ENCODE assay signal across 25 cellular contexts in genomic region chr4:76630748-76631147, GRCh38.
"Had no signal": no experiment of that assay in that cellular context is flagged by ENCODE, and none has a peak within 500 bp of the region (broad histone marks: within the 10 kb centered on the region; RNA-seq: fewer than 3 reads in every experiment).

No MANE protein-coding gene starts in this region.

- H3K4me1 Mint-ChIP-seq: activated B cell treated with CpG ODN at 0.5 μM for 24 hours; activated CD4-positive, alpha-beta T cell treated with anti-CD3 and anti-CD28 coated beads for 36 hours; activated T-helper 17 cell treated with anti-CD3 and anti-CD28 coated beads, Interleukin-2, amount 50 U/mL, for 72 hours; immature natural killer cell; natural killer cell had no signal

- ATAC-seq: activated CD4-positive, alpha-beta T cell treated with anti-CD3 and anti-CD28 coated beads for 36 hours; activated T-helper 17 cell treated with anti-CD3 and anti-CD28 coated beads, Interleukin-2, amount 50 U/mL, for 72 hours; left lung; natural killer cell had no signal

- H3K4me3 Mint-ChIP-seq: activated B cell treated with CpG ODN at 0.5 μM for 24 hours; activated CD4-positive, alpha-beta T cell treated with anti-CD3 and anti-CD28 coated beads for 36 hours; activated naive CD8-positive, alpha-beta T cell; activated T-cell treated with anti-CD3 and anti-CD28 coated beads, Interleukin-2, amount 50 U/mL, for 24 hours; activated T-helper 17 cell treated with anti-CD3 and anti-CD28 coated beads, Interleukin-2, amount 50 U/mL, for 72 hours; immature natural killer cell; natural killer cell had no signal

- H3K27me3 Mint-ChIP-seq: progenitor cell of endocrine pancreas had no signal

- H3K9me3 Mint-ChIP-seq: activated B cell treated with CpG ODN at 0.5 μM for 24 hours; activated T-cell treated with anti-CD3 and anti-CD28 coated beads, Interleukin-2, amount 50 U/mL, for 24 hours had no signal

- DNase-seq: activated B cell treated with CpG ODN at 0.5 μM for 24 hours; activated CD4-positive, alpha-beta T cell treated with anti-CD3 and anti-CD28 coated beads for 36 hours; activated CD4-positive, alpha-beta T cell treated with anti-CD3 and anti-CD28 coated beads, Interleukin-2, amount 50 U/mL, for 4 hours; activated CD8-positive, alpha-beta memory T cell treated with anti-CD3 and anti-CD28 coated beads for 24 hours; activated CD8-positive, alpha-beta memory T cell treated with anti-CD3 and anti-CD28 coated beads, Interleukin-2, amount 50 U/mL, for 4 hours; activated T-cell treated with anti-CD3 and anti-CD28 coated beads, Interleukin-2, amount 50 U/mL, for 24 hours; adrenal gland; central memory CD4-positive, alpha-beta T cell; dermis blood vessel endothelial cell; effector memory CD4-positive, alpha-beta T cell; glutamatergic neuron; immature natural killer cell; left lung; midbrain; natural killer cell; stimulated activated CD4-positive, alpha-beta T cell treated with anti-CD3 and anti-CD28 coated beads, Interleukin-2, amount 100 ng/mL, for 48 hours; stimulated activated CD8-positive, alpha-beta memory T cell treated with anti-CD3 and anti-CD28 coated beads, Interleukin-4, amount 100 ng/mL, for 48 hours; stimulated activated naive CD4-positive, alpha-beta T cell had no signal

- H3K27me3 ChIP-seq: adrenal gland, ascending aorta, hepatocyte, left lung had no signal

- H3K27ac ChIP-seq: adrenal gland, hepatocyte, left lung had no signal

- H3K4me3 ChIP-seq: adrenal gland, ascending aorta, hepatocyte, left lung, lung, thoracic aorta had no signal

- H3K36me3 Mint-ChIP-seq: activated naive CD8-positive, alpha-beta T cell; immature natural killer cell; natural killer cell had no signal

- H3K27ac Mint-ChIP-seq: activated B cell treated with CpG ODN at 0.5 μM for 24 hours; activated CD4-positive, alpha-beta T cell treated with anti-CD3 and anti-CD28 coated beads for 36 hours; activated naive CD8-positive, alpha-beta T cell; activated T-cell treated with anti-CD3 and anti-CD28 coated beads, Interleukin-2, amount 50 U/mL, for 24 hours; activated T-helper 17 cell treated with anti-CD3 and anti-CD28 coated beads, Interleukin-2, amount 50 U/mL, for 72 hours; immature natural killer cell; natural killer cell; progenitor cell of endocrine pancreas had no signal
